Comparison of ENCODE assay signal across 9 cellular contexts in the genomic region with DNA sequence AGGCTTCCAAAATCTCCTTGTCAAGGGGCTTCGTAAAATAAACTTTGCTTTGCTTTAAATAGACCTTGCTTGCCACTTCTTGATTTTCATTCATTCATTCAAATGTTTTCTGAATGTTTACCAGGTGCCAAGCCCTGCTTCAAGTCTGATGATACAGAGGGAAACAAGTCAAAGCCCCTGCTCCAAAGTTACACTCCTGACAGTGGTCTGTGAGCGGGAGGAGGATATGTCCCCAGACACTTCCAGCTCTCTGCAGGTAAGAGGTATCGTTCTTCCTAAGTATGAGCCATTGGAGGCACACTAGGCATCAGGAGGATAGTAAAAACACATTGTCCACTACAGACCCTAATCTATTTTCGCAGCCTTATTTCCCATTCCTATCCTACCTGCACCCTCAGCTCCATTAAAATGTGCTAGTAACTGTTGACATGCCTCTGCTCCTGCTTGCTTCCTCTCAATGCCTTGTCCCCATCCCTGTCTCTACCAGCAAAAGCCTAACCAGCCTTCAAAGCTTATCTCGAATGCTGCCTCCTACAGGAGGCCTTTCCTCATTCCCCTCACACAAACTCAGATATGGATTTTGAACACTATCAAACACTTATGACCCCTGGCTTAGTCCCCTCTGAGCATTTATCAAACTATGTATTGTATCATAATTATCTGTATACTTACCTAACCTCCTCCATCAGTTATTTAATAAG. TPM values are rescaled to one million over a fixed set of nuclear protein-coding genes. Genes with fewer than 3 reads are reported as not detected.
DNase-seq lines count a peak whose midpoint lies in the region; ATAC-seq and TF ChIP-seq lines count a peak whose summit lies in the region.
"Had no signal": no experiment of that assay in that cellular context is flagged by ENCODE, and none has a peak within 500 bp of the region (broad histone marks: within the 10 kb centered on the region; RNA-seq: fewer than 3 reads in every experiment).

No MANE protein-coding gene starts in this region.

- CTCF ChIA-PET in AG04450 (lab: Charles Lee), result interaction anchor here (0.6 to 2.8 kb wide), 21 partner anchors 14 to 597 kb away, joined by 3 to 17 read pairs (median 5); partner anchors contain the start of genes ELF1 and MTRF1

- no peak overlapping the region for H3K4me3 Mint-ChIP-seq in T-helper 17 cell

- peak overlapping the region; percentile 19 for H3K27ac Mint-ChIP-seq in T-helper 17 cell

- DNase-seq in AG04450 (ENCODE audit: low read depth, low spot score), result no peak
- DNase-seq in T-helper 17 cell, result no peak
- DNase-seq in right lobe of liver, result no peak
- no peak for DNase-seq in NCI-H2029 treated with DMSO at 0.1 percent for 48 hours (lab: John Stamatoyannopoulos, UW)
- no peak for DNase-seq in dedifferentiated amniotic fluid mesenchymal stem cell (ENCODE audit: extremely low spot score)
- DNase-seq in amygdala (lab: John Stamatoyannopoulos, UW), result no peak
- DNase-seq: activated CD4-positive, alpha-beta T cell treated with anti-CD3 and anti-CD28 coated beads for 1 hour had no signal

- POLR2A ChIA-PET in AG04450 (lab: Yijun Ruan, JAX), result interaction anchor here (0.8 kb wide), 1 partner anchor 162 kb away, joined by 3 read pairs; no protein-coding TSS in a partner anchor

- intact Hi-C loops in right lobe of liver (cut with DNase I), result no loop called here

- no peaks in the 10 kb centered on the region for H3K36me3 Mint-ChIP-seq in T-helper 17 cell (ENCODE audit: low read depth)

- H3K27me3 Mint-ChIP-seq in T-helper 17 cell, result no peaks in the 10 kb centered on the region

- no peaks in the 10 kb centered on the region for H3K9me3 ChIP-seq in AG04450 (ENCODE audit: control insufficient read depth, insufficient read depth, low read length)
- H3K9me3 ChIP-seq in T-helper 17 cell (ENCODE audit: control insufficient read depth, low read length, poor library complexity, severe bottlenecking), result no peaks in the 10 kb centered on the region
- H3K9me3 ChIP-seq in right lobe of liver, result no peaks in the 10 kb centered on the region

- 86% methylated on average over 5 of the region's 5 CpGs for WGBS in right lobe of liver (ENCODE audit: insufficient coverage, low coverage, low lambda C conversion rate, missing lambda C conversion rate)

- no peaks in the 10 kb centered on the region for H3K36me3 ChIP-seq in right lobe of liver

- peaks cover 41% of the 10 kb centered on the region for H3K4me1 Mint-ChIP-seq in T-helper 17 cell

- H3K27ac ChIP-seq in AG04450 (ENCODE audit: low read depth, low read length), result no peak overlapping the region
- H3K27ac ChIP-seq in right lobe of liver, result peak overlapping the region in 2 of 3 donors; percentile 73 to 89

- TF ChIP-seq POLR2A in right lobe of liver (IDR thresholded peaks at IDR 0.05), result no peak

- ATAC-seq in T-helper 17 cell (no peak), right lobe of liver (no peak), GM21447 (IDR thresholded peaks at IDR 0.05; ENCODE audit: unreplicated experiment) (no peak)

- H3K27me3 ChIP-seq in AG04450 (ENCODE audit: control insufficient read depth, insufficient read depth, low read length) (no peaks in the 10 kb centered on the region), right lobe of liver (no peaks in the 10 kb centered on the region)

- TF ChIP-seq CTCF in AG04450 (IDR thresholded peaks at IDR 0.05; ENCODE audit: low read depth, low read length) (peak; percentile 32), GM12872 (IDR thresholded peaks at IDR 0.05; ENCODE audit: insufficient read depth, low read depth, low read length) (peak; percentile 56; the same call in 2 of the 3 replicates), right lobe of liver (IDR thresholded peaks at IDR 0.05) (peak in 3 of 4 donors; percentile 17 to 33 (median 18))

- H3K4me3 ChIP-seq in AG04450 (ENCODE audit: low read depth, low read length), result no peak overlapping the region
- no peak overlapping the region for H3K4me3 ChIP-seq in right lobe of liver

- peaks cover 0 to 74% (median 20%) of the 10 kb centered on the region in 4 donors for H3K4me1 ChIP-seq in right lobe of liver

RNA-seq across cellular contexts. Expression of gene WBP4, which starts 6.2 kb away (rescaled TPM):
- 11.9 and 18.3 TPM in 2 replicates for polyA plus RNA-seq in AG04450 (2011; rRNA removed)
- 2.9 and 4.6 TPM in 2 replicates for polyA minus RNA-seq in AG04450 (2011; rRNA and poly(A)+ RNA removed)
- total RNA-seq in T-helper 17 cell, result 1 to 10 TPM; 4.4 to 5.3 TPM
- total RNA-seq in right lobe of liver, result 1 to 10 TPM; 3.8 to 6.9 (median 4.6) TPM

RNA-seq across cellular contexts. Expression of gene ELF1, which starts 36.0 kb away (rescaled TPM):
- 37.8 and 46.8 TPM in 2 replicates for polyA plus RNA-seq in AG04450 (2011; rRNA removed)
- polyA minus RNA-seq in AG04450 (2011; rRNA and poly(A)+ RNA removed), result 31.0 and 42.2 TPM in 2 replicates
- total RNA-seq in T-helper 17 cell (100 to 1,000 TPM; 197 to 232 TPM), right lobe of liver (10 to 100 TPM; 24.1 to 35.4 (median 31.0) TPM)

Comparison
In these comparisons a context has a peak if more than half of its experiments do, and no peak if none do; other contexts are left out.
1. RNA of gene ELF1, which starts 36.0 kb away (total RNA-seq): 197 to 232 TPM in T-helper 17 cell; 24.1 to 35.4 TPM in right lobe of liver; every median in the first group is over 4 times any median in the second.
2. Peak in every context shown above with its lines, with median percentiles within 50 percentile points of each other: CTCF ChIP-seq.